25 cellular contexts compared by ENCODE assay signal in the genomic region with DNA sequence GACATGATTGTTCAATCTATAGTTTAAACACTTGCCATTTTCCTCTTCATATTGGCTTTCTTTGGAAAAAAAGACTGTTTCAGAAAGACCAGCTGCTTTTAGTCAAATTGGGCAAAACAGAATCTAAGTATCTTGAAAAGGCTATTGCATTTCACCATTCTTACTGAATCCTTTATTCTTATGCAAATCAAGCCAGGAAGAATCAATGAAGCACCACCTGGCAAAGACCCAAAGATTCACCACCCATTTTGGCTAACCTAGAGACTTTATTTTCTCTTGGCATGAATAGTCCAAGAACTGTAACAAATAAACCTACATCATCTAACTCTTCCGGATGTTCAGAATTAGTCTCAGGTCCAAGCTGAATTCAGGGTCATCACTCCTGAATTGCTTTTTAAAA.
"Had no signal": no experiment of that assay in that cellular context is flagged by ENCODE, and none has a peak within 500 bp of the region (broad histone marks: within the 10 kb centered on the region; RNA-seq: fewer than 3 reads in every experiment).

No MANE protein-coding gene starts in this region.

- H3K27me3 ChIP-seq: MG63 had no signal

- H3K27ac ChIP-seq: SK-N-MC had no signal

- H3K36me3 ChIP-seq: MG63 had no signal

- DNase-seq: activated CD4-positive, alpha-beta memory T cell treated with anti-CD3 and anti-CD28 coated beads for 36 hours; activated CD4-positive, alpha-beta T cell treated with anti-CD3 and anti-CD28 coated beads, Interleukin-2, amount 10 ng/mL, durations not matched to agents 7 days and 5 days; activated CD4-positive, CD25-positive, alpha-beta regulatory T cell; activated CD8-positive, alpha-beta memory T cell treated with anti-CD3 and anti-CD28 coated beads for 24 hours; activated effector memory CD4-positive, alpha-beta T cell treated with anti-CD3 and anti-CD28 coated beads, Interleukin-2, amount 50 U/mL, for 16 hours; activated naive CD4-positive, alpha-beta T cell treated with anti-CD3 and anti-CD28 coated beads for 36 hours; activated T-cell treated with anti-CD3 and anti-CD28 coated beads, Interleukin-2, amount 50 U/mL, for 4 hours; amygdala; cortex of kidney; MG63; NCI-H1417 treated with DMSO at 0.1 percent for 48 hours; NCI-H187; NCI-H2081; NCI-H2171 treated with DMSO at 0.1 percent for 48 hours; NCI-H510A treated with DMSO at 0.1 percent for 48 hours; NCI-H774; NK-92 treated with Interleukin-12 subunit alpha and Interleukin-12 subunit beta, amount 100 ng/mL, for 24 hours; OCI-M1; RPMI8226; T-cell; T-helper 2 cell; T1000 had no signal

- ATAC-seq: activated T-cell treated with anti-CD3 and anti-CD28 coated beads, Interleukin-2, amount 50 U/mL, for 4 hours; Panc1; Right ventricle myocardium inferior; T-cell had no signal

- H3K4me3 ChIP-seq: MG63, SK-N-MC had no signal

- H3K9me3 ChIP-seq: MG63 had no signal
